Comparison of ENCODE assay signal across 2 cellular contexts in the genomic region with DNA sequence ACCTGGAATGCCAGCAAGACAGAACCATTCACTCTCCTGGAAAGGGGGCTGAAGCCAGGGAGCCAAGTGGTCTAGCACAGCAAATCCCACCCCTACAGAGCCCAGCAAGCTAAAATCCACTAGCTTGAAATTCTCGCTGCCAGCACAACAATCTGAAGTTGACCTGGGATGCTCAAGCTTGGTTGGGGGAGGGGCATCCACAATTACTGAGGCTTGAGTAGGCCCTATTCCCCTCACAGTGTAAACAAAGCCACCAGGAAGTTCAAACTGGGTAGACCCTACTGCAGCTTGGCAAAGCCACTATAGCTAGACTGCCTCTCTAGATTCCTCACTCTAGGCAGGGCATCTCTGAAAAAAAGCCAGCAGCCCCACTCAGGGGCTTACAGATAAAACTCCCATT.
TF ChIP-seq lines count a peak whose summit lies in the region.

No MANE protein-coding gene starts in this region.

TF ChIP-seq in HepG2, 621 proteins besides CTCF, POLR2A, EP300 and RAD21:
- TF ChIP-seq, protein P1, sequence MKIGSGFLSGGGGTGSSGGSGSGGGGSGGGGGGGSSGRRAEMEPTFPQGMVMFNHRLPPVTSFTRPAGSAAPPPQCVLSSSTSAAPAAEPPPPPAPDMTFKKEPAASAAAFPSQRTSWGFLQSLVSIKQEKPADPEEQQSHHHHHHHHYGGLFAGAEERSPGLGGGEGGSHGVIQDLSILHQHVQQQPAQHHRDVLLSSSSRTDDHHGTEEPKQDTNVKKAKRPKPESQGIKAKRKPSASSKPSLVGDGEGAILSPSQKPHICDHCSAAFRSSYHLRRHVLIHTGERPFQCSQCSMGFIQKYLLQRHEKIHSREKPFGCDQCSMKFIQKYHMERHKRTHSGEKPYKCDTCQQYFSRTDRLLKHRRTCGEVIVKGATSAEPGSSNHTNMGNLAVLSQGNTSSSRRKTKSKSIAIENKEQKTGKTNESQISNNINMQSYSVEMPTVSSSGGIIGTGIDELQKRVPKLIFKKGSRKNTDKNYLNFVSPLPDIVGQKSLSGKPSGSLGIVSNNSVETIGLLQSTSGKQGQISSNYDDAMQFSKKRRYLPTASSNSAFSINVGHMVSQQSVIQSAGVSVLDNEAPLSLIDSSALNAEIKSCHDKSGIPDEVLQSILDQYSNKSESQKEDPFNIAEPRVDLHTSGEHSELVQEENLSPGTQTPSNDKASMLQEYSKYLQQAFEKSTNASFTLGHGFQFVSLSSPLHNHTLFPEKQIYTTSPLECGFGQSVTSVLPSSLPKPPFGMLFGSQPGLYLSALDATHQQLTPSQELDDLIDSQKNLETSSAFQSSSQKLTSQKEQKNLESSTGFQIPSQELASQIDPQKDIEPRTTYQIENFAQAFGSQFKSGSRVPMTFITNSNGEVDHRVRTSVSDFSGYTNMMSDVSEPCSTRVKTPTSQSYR (CRISPR knock-in tag; IDR thresholded peaks at IDR 0.05; ENCODE audit: borderline replicate concordance) = peak; percentile 75
- TF ChIP-seq HOXA3 (CRISPR knock-in tag; IDR thresholded peaks at IDR 0.05) (no peak), FOXA3 (CRISPR knock-in tag; IDR thresholded peaks at IDR 0.05) (peak; percentile 31; the same call in 1 of the 2 replicates), ZNF780A (CRISPR knock-in tag; IDR thresholded peaks at IDR 0.05) (no peak), ZNF598 (CRISPR knock-in tag; IDR thresholded peaks at IDR 0.05; ENCODE audit: borderline replicate concordance) (no peak)
- TF ChIP-seq, protein P2, sequence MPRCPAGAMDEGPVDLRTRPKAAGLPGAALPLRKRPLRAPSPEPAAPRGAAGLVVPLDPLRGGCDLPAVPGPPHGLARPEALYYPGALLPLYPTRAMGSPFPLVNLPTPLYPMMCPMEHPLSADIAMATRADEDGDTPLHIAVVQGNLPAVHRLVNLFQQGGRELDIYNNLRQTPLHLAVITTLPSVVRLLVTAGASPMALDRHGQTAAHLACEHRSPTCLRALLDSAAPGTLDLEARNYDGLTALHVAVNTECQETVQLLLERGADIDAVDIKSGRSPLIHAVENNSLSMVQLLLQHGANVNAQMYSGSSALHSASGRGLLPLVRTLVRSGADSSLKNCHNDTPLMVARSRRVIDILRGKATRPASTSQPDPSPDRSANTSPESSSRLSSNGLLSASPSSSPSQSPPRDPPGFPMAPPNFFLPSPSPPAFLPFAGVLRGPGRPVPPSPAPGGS (CRISPR knock-in tag; IDR thresholded peaks at IDR 0.05) = no peak
- TF ChIP-seq, protein P3, sequence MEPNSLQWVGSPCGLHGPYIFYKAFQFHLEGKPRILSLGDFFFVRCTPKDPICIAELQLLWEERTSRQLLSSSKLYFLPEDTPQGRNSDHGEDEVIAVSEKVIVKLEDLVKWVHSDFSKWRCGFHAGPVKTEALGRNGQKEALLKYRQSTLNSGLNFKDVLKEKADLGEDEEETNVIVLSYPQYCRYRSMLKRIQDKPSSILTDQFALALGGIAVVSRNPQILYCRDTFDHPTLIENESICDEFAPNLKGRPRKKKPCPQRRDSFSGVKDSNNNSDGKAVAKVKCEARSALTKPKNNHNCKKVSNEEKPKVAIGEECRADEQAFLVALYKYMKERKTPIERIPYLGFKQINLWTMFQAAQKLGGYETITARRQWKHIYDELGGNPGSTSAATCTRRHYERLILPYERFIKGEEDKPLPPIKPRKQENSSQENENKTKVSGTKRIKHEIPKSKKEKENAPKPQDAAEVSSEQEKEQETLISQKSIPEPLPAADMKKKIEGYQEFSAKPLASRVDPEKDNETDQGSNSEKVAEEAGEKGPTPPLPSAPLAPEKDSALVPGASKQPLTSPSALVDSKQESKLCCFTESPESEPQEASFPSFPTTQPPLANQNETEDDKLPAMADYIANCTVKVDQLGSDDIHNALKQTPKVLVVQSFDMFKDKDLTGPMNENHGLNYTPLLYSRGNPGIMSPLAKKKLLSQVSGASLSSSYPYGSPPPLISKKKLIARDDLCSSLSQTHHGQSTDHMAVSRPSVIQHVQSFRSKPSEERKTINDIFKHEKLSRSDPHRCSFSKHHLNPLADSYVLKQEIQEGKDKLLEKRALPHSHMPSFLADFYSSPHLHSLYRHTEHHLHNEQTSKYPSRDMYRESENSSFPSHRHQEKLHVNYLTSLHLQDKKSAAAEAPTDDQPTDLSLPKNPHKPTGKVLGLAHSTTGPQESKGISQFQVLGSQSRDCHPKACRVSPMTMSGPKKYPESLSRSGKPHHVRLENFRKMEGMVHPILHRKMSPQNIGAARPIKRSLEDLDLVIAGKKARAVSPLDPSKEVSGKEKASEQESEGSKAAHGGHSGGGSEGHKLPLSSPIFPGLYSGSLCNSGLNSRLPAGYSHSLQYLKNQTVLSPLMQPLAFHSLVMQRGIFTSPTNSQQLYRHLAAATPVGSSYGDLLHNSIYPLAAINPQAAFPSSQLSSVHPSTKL (CRISPR knock-in tag; IDR thresholded peaks at IDR 0.05) = no peak
- TF ChIP-seq, protein P4, sequence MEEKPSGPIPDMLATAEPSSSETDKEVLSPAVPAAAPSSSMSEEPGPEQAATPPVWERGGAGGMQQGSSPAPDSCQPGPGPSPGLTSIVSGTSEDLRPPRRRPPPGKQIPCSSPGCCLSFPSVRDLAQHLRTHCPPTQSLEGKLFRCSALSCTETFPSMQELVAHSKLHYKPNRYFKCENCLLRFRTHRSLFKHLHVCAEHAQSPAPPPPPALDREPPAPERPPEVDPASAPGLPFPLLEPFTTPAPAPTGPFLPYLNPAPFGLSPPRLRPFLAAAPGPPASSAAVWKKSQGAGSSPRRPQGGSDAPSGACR (CRISPR knock-in tag; IDR thresholded peaks at IDR 0.05) = no peak

TF ChIP-seq in H1, 55 proteins besides CTCF, POLR2A, EP300 and RAD21:
- no peak for TF ChIP-seq TAF7 (optimal IDR thresholded peaks at IDR 0.05; ENCODE audit: borderline replicate concordance, low read depth, low read length)
- TF ChIP-seq POLR2AphosphoS5 (IDR thresholded peaks at IDR 0.05; ENCODE audit: low read depth, low read length) = no peak
- no peak for TF ChIP-seq HDAC6 (IDR thresholded peaks at IDR 0.05; ENCODE audit: low read depth, low read length)
